ENCODE assay signal across 1 cellular context in genomic region chr16:80938928-80939260, GRCh38.
TF ChIP-seq lines count a peak whose summit lies in the region.

No MANE protein-coding gene starts in this region.

TF ChIP-seq in endothelial cell of umbilical vein, 7 proteins besides CTCF, POLR2A, EP300 and RAD21:
- TF ChIP-seq MYC (IDR thresholded peaks at IDR 0.05; ENCODE audit: low read depth, low read length) (no peak), EZH2 (IDR thresholded peaks at IDR 0.05; ENCODE audit: borderline replicate concordance, low read depth, low read length, severe bottlenecking) (no peak), GATA2 (IDR thresholded peaks at IDR 0.05; ENCODE audit: insufficient read depth, insufficient read length, low read depth, low read length) (no peak), FOS (IDR thresholded peaks at IDR 0.05; ENCODE audit: borderline replicate concordance, insufficient read depth, low read length) (no peak), JUN (IDR thresholded peaks at IDR 0.05; ENCODE audit: borderline replicate concordance, insufficient read depth, insufficient read length, low read depth) (no peak), MAX (IDR thresholded peaks at IDR 0.05; ENCODE audit: insufficient read depth, insufficient read length) (no peak)
